In the genomic region with DNA sequence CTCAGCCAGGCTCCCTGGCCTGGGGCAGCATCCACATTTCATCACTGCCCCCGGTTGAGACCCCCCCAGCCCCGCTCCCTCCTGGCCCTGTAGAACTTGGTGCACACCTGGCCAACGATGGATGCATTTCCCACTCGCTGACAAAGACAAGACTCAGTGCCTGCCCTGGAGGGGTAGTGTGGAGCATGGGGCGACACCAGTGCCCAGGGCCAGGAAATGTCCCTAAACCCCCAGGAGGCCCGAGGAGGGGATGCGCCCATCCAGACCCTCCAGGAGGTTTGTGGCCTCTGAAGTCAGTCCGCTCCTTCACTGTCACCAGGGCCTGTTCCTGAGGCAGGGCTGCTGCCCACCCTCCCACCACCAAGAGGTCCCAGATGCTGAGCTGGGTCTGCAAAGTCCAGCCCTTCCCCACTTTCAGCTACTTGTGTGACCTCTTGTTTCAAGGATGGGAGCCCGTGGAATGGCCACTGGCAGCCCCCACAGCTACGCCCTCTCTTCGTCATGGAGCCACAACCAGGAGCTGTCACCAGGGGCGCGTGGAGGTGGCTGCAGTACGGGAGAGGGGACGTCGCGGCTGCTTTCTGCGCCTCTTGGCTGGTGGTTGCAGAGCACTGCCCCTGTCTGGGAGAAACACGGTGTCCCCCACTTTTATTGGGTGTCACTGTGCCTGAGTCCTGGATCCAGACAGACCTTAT, we compare ENCODE assay signal across 29 cellular contexts. TPM values are rescaled to one million over a fixed set of nuclear protein-coding genes. Genes with fewer than 3 reads are reported as not detected.
"Had no signal": no experiment of that assay in that cellular context is flagged by ENCODE, and none has a peak within 500 bp of the region (broad histone marks: within the 10 kb centered on the region; RNA-seq: fewer than 3 reads in every experiment).

No MANE protein-coding gene starts in this region.

- DNase-seq: activated CD4-positive, alpha-beta memory T cell treated with anti-CD3 and anti-CD28 coated beads for 36 hours; activated CD4-positive, alpha-beta T cell treated with anti-CD3 and anti-CD28 coated beads for 36 hours; activated CD4-positive, alpha-beta T cell treated with anti-CD3 and anti-CD28 coated beads, Interleukin-2, amount 10 ng/mL, durations not matched to agents 24 days and 14 days; activated CD4-positive, CD25-positive, alpha-beta regulatory T cell; activated CD4-positive, CD25-positive, alpha-beta regulatory T cell treated with anti-CD3 and anti-CD28 coated beads, Interleukin-2, amount 50 U/mL, for 72 hours; activated CD8-positive, alpha-beta memory T cell treated with anti-CD3 and anti-CD28 coated beads, Interleukin-2, amount 10 ng/mL, durations not matched to agents 7 days and 5 days; activated CD8-positive, alpha-beta memory T cell treated with anti-CD3 and anti-CD28 coated beads, Interleukin-2, amount 50 U/mL, for 4 hours; activated CD8-positive, alpha-beta T cell treated with anti-CD3 and anti-CD28 coated beads, Interleukin-2, amount 10 ng/mL, durations not matched to agents 7 days and 5 days; activated gamma-delta T cell; activated naive CD4-positive, alpha-beta T cell; activated naive CD4-positive, alpha-beta T cell treated with anti-CD3 and anti-CD28 coated beads, Interleukin-2, amount 10 ng/mL, durations not matched to agents 7 days and 5 days; activated naive CD8-positive, alpha-beta T cell treated with anti-CD3 and anti-CD28 coated beads, Interleukin-2, amount 10 ng/mL, durations not matched to agents 7 days and 5 days; activated T-cell treated with anti-CD3 and anti-CD28 coated beads, Interleukin-2, amount 50 U/mL, for 24 hours; activated T-cell treated with anti-CD3 and anti-CD28 coated beads, Interleukin-2, amount 50 U/mL, for 72 hours; amniotic stem cell; aorta; body of pancreas; effector CD4-positive, alpha-beta T cell; effector memory CD8-positive, alpha-beta T cell; erythroblast; foreskin melanocyte; T-helper 2 cell had no signal

- H3K27me3 ChIP-seq: body of pancreas had no signal

- H3K27ac ChIP-seq: body of pancreas, coronary artery, esophagus muscularis mucosa, gastroesophageal sphincter had no signal

- H3K27me3 Mint-ChIP-seq: activated CD4-positive, alpha-beta T cell treated with anti-CD3 and anti-CD28 coated beads for 36 hours; activated CD4-positive, alpha-beta T cell treated with anti-CD3 and anti-CD28 coated beads, Interleukin-2, amount 10 ng/mL, durations not matched to agents 24 days and 14 days; activated CD8-positive, alpha-beta memory T cell treated with anti-CD3 and anti-CD28 coated beads, Interleukin-2, amount 10 ng/mL, durations not matched to agents 7 days and 5 days; activated naive CD4-positive, alpha-beta T cell treated with anti-CD3 and anti-CD28 coated beads, Interleukin-2, amount 10 ng/mL, durations not matched to agents 7 days and 5 days; activated naive CD8-positive, alpha-beta T cell treated with anti-CD3 and anti-CD28 coated beads, Interleukin-2, amount 10 ng/mL, durations not matched to agents 7 days and 5 days; dendritic cell treated with granulocyte-macrophage colony-stimulating factor and Interleukin-4, amounts not matched to agents 40 ng/mL and 50 ng/mL, for 4 days had no signal

- H3K36me3 Mint-ChIP-seq: activated CD4-positive, alpha-beta memory T cell treated with anti-CD3 and anti-CD28 coated beads for 36 hours; activated CD8-positive, alpha-beta memory T cell treated with anti-CD3 and anti-CD28 coated beads, Interleukin-2, amount 10 ng/mL, durations not matched to agents 7 days and 5 days; activated naive CD4-positive, alpha-beta T cell treated with anti-CD3 and anti-CD28 coated beads, Interleukin-2, amount 10 ng/mL, durations not matched to agents 7 days and 5 days; activated naive CD4-positive, alpha-beta T cell treated with anti-CD3 and anti-CD28 coated beads, Interleukin-2, amount 50 U/mL, for 72 hours; activated naive CD8-positive, alpha-beta T cell treated with anti-CD3 and anti-CD28 coated beads, Interleukin-2, amount 10 ng/mL, durations not matched to agents 7 days and 5 days had no signal

- H3K9me3 Mint-ChIP-seq: activated CD4-positive, alpha-beta memory T cell treated with anti-CD3 and anti-CD28 coated beads for 36 hours; activated CD4-positive, alpha-beta T cell treated with anti-CD3 and anti-CD28 coated beads, Interleukin-2, amount 10 ng/mL, durations not matched to agents 24 days and 14 days; activated naive CD4-positive, alpha-beta T cell treated with anti-CD3 and anti-CD28 coated beads, Interleukin-2, amount 10 ng/mL, durations not matched to agents 7 days and 5 days; activated naive CD8-positive, alpha-beta T cell treated with anti-CD3 and anti-CD28 coated beads, Interleukin-2, amount 10 ng/mL, durations not matched to agents 7 days and 5 days; activated T-cell treated with anti-CD3 and anti-CD28 coated beads, Interleukin-2, amount 50 U/mL, for 24 hours; activated T-cell treated with anti-CD3 and anti-CD28 coated beads, Interleukin-2, amount 50 U/mL, for 72 hours; dendritic cell treated with granulocyte-macrophage colony-stimulating factor and Interleukin-4, amounts not matched to agents 40 ng/mL and 50 ng/mL, for 4 days; effector memory CD8-positive, alpha-beta T cell had no signal

- H3K4me3 Mint-ChIP-seq: activated CD4-positive, alpha-beta memory T cell treated with anti-CD3 and anti-CD28 coated beads for 36 hours; activated CD4-positive, alpha-beta T cell treated with anti-CD3 and anti-CD28 coated beads for 36 hours; activated CD4-positive, alpha-beta T cell treated with anti-CD3 and anti-CD28 coated beads, Interleukin-2, amount 10 ng/mL, durations not matched to agents 24 days and 14 days; activated CD8-positive, alpha-beta memory T cell treated with anti-CD3 and anti-CD28 coated beads, Interleukin-2, amount 10 ng/mL, durations not matched to agents 7 days and 5 days; activated CD8-positive, alpha-beta T cell treated with anti-CD3 and anti-CD28 coated beads, Interleukin-2, amount 10 ng/mL, durations not matched to agents 7 days and 5 days; activated naive CD4-positive, alpha-beta T cell treated with anti-CD3 and anti-CD28 coated beads, Interleukin-2, amount 10 ng/mL, durations not matched to agents 7 days and 5 days; activated naive CD8-positive, alpha-beta T cell treated with anti-CD3 and anti-CD28 coated beads, Interleukin-2, amount 10 ng/mL, durations not matched to agents 7 days and 5 days; activated T-cell treated with anti-CD3 and anti-CD28 coated beads, Interleukin-2, amount 50 U/mL, for 24 hours; activated T-cell treated with anti-CD3 and anti-CD28 coated beads, Interleukin-2, amount 50 U/mL, for 72 hours; dendritic cell treated with granulocyte-macrophage colony-stimulating factor and Interleukin-4, amounts not matched to agents 40 ng/mL and 50 ng/mL, for 4 days; effector memory CD8-positive, alpha-beta T cell had no signal

- ATAC-seq: activated CD4-positive, alpha-beta T cell treated with anti-CD3 and anti-CD28 coated beads for 36 hours; activated CD8-positive, alpha-beta memory T cell treated with anti-CD3 and anti-CD28 coated beads, Interleukin-2, amount 10 ng/mL, durations not matched to agents 7 days and 5 days; activated CD8-positive, alpha-beta T cell treated with anti-CD3 and anti-CD28 coated beads, Interleukin-2, amount 10 ng/mL, durations not matched to agents 7 days and 5 days; activated naive CD4-positive, alpha-beta T cell treated with anti-CD3 and anti-CD28 coated beads, Interleukin-2, amount 50 U/mL, for 72 hours; activated T-cell treated with anti-CD3 and anti-CD28 coated beads, Interleukin-2, amount 50 U/mL, for 72 hours; body of pancreas; effector memory CD8-positive, alpha-beta T cell; gastroesophageal sphincter had no signal

- H3K4me1 ChIP-seq: body of pancreas, esophagus muscularis mucosa, gastroesophageal sphincter had no signal

- H3K4me1 Mint-ChIP-seq: activated CD4-positive, alpha-beta T cell treated with anti-CD3 and anti-CD28 coated beads for 36 hours; activated CD4-positive, alpha-beta T cell treated with anti-CD3 and anti-CD28 coated beads, Interleukin-2, amount 10 ng/mL, durations not matched to agents 24 days and 14 days; activated CD8-positive, alpha-beta memory T cell treated with anti-CD3 and anti-CD28 coated beads, Interleukin-2, amount 10 ng/mL, durations not matched to agents 7 days and 5 days; activated naive CD4-positive, alpha-beta T cell treated with anti-CD3 and anti-CD28 coated beads, Interleukin-2, amount 10 ng/mL, durations not matched to agents 7 days and 5 days; activated naive CD8-positive, alpha-beta T cell treated with anti-CD3 and anti-CD28 coated beads, Interleukin-2, amount 10 ng/mL, durations not matched to agents 7 days and 5 days had no signal

- H3K27ac Mint-ChIP-seq: activated CD4-positive, alpha-beta memory T cell treated with anti-CD3 and anti-CD28 coated beads for 36 hours; activated CD4-positive, alpha-beta T cell treated with anti-CD3 and anti-CD28 coated beads for 36 hours; activated CD4-positive, alpha-beta T cell treated with anti-CD3 and anti-CD28 coated beads, Interleukin-2, amount 10 ng/mL, durations not matched to agents 24 days and 14 days; activated CD8-positive, alpha-beta memory T cell treated with anti-CD3 and anti-CD28 coated beads, Interleukin-2, amount 10 ng/mL, durations not matched to agents 7 days and 5 days; activated CD8-positive, alpha-beta T cell treated with anti-CD3 and anti-CD28 coated beads, Interleukin-2, amount 10 ng/mL, durations not matched to agents 7 days and 5 days; activated naive CD4-positive, alpha-beta T cell treated with anti-CD3 and anti-CD28 coated beads, Interleukin-2, amount 10 ng/mL, durations not matched to agents 7 days and 5 days; activated naive CD4-positive, alpha-beta T cell treated with anti-CD3 and anti-CD28 coated beads, Interleukin-2, amount 50 U/mL, for 72 hours; activated naive CD8-positive, alpha-beta T cell treated with anti-CD3 and anti-CD28 coated beads, Interleukin-2, amount 10 ng/mL, durations not matched to agents 7 days and 5 days; activated T-cell treated with anti-CD3 and anti-CD28 coated beads, Interleukin-2, amount 50 U/mL, for 24 hours; activated T-cell treated with anti-CD3 and anti-CD28 coated beads, Interleukin-2, amount 50 U/mL, for 72 hours; dendritic cell treated with granulocyte-macrophage colony-stimulating factor and Interleukin-4, amounts not matched to agents 40 ng/mL and 50 ng/mL, for 4 days; effector memory CD8-positive, alpha-beta T cell had no signal

RNA-seq across cellular contexts. Expression of gene AJAP1, which starts 35.7 kb away (rescaled TPM):
- total RNA-seq: activated CD4-positive, alpha-beta memory T cell treated with anti-CD3 and anti-CD28 coated beads for 36 hours; activated CD4-positive, alpha-beta T cell treated with anti-CD3 and anti-CD28 coated beads for 36 hours; activated CD4-positive, alpha-beta T cell treated with anti-CD3 and anti-CD28 coated beads, Interleukin-2, amount 10 ng/mL, durations not matched to agents 24 days and 14 days; activated CD8-positive, alpha-beta memory T cell treated with anti-CD3 and anti-CD28 coated beads for 36 hours; activated CD8-positive, alpha-beta memory T cell treated with anti-CD3 and anti-CD28 coated beads, Interleukin-2, amount 10 ng/mL, durations not matched to agents 7 days and 5 days; activated CD8-positive, alpha-beta T cell treated with anti-CD3 and anti-CD28 coated beads, Interleukin-2, amount 10 ng/mL, durations not matched to agents 7 days and 5 days; activated naive CD8-positive, alpha-beta T cell treated with anti-CD3 and anti-CD28 coated beads, Interleukin-2, amount 10 ng/mL, durations not matched to agents 7 days and 5 days; T-helper 1 cell treated with Interleukin-12 subunit alpha and Interleukin-12 subunit beta and Interleukin-4 antibody, amounts not matched to agents 30 ng/mL and 1 ng/mL, for 36 hours had no signal
- polyA plus RNA-seq: aorta had no signal
